8 cellular contexts compared by ENCODE assay signal in the genomic region with DNA sequence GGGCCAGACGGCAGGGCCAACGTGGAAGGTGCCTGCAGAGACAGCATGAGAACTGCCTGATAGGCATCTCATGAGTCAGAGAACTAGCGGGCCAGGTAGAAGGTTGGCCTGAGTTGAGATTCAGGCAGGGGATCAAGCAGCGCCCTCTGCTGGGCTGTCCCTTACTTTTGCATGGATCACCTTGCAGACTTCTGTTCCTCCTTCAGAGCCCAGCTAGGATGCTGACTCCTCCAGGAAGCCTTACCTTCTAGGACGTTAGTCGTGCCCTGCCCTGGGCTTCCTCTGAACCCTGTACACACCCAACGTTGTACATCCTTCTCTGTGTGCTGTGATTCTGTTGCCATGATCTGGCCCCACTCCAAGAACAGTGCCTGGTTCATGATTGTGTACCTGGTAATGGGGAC.
DNase-seq lines count a peak whose midpoint lies in the region; ATAC-seq, FAIRE-seq and TF ChIP-seq lines count a peak whose summit lies in the region.
"Had no signal": no experiment of that assay in that cellular context is flagged by ENCODE, and none has a peak within 500 bp of the region (broad histone marks: within the 10 kb centered on the region; RNA-seq: fewer than 3 reads in every experiment).

No MANE protein-coding gene starts in this region.

- CTCF ChIA-PET in HepG2 (lab: Yijun Ruan, JAX; ENCODE audit: low intra/inter-chr PET ratio, low total read pairs), result no interaction called here

- TF ChIP-seq CTCF in HepG2 (CRISPR knock-in tag; IDR thresholded peaks at IDR 0.05), result peak; percentile 51

- H3K9me3 ChIP-seq in HepG2 (ENCODE audit: low read length), result no peaks in the 10 kb centered on the region

- ATAC-seq in HepG2 (no peak), HG02571 (IDR thresholded peaks at IDR 0.05; ENCODE audit: unreplicated experiment) (no peak)

- DNase-seq in G401 (ENCODE audit: low spot score), result peak; percentile 65
- peak; percentile 21 for DNase-seq in KBM-7
- DNase-seq in amniotic epithelial cell (ENCODE audit: low read depth), result peak; percentile 55
- no peak for DNase-seq in HepG2 (ENCODE audit: low spot score)
- no peak for DNase-seq in NCI-H128 (lab: John Stamatoyannopoulos, UW; ENCODE audit: unreplicated experiment)
- no peak for DNase-seq in NCI-H2107 (lab: John Stamatoyannopoulos, UW)

- POLR2A ChIA-PET in HepG2 (lab: Yijun Ruan, JAX), result no interaction called here

- no peak for TF ChIP-seq RAD21 in HepG2 (CRISPR knock-in tag; IDR thresholded peaks at IDR 0.05)

- H3K27ac ChIP-seq in HepG2 (ENCODE audit: extremely low read length, insufficient read depth, low read length), result no peak overlapping the region

- WGBS in HepG2 (ENCODE audit: low lambda C conversion rate), result 21% methylated on average over 7 of the region's 7 CpGs

- no peak overlapping the region for H3K9ac ChIP-seq in HepG2 (ENCODE audit: insufficient read depth, low read depth, low read length)

- no peak overlapping the region for H2AFZ ChIP-seq in HepG2 (ENCODE audit: low read length)

- peaks cover 4 to 30% of the 10 kb centered on the region in 2 experiments; a peak in 4 of 5 replicates for H3K27me3 ChIP-seq in HepG2 (ENCODE audit: control insufficient read depth in 1 of 2, insufficient read depth in 2 of 2, low read length in 2 of 2)

- FAIRE-seq in HepG2 (lab: Jason Lieb, UNC), result no peak
- FAIRE-seq: islet of Langerhans had no signal

- H3K36me3 ChIP-seq in HepG2 (replicated peaks in 1 of 2; ENCODE audit: control insufficient read depth in 1 of 2, insufficient read depth in 2 of 2, low read length in 2 of 2), result no peaks in the 10 kb centered on the region

- no peaks in the 10 kb centered on the region for H4K20me1 ChIP-seq in HepG2 (ENCODE audit: insufficient read depth, low read length)

- no peak for TF ChIP-seq EP300 in HepG2 (IDR thresholded peaks at IDR 0.05; ENCODE audit: low read depth in 2 of 2, low read length in 2 of 2)
- no peak for TF ChIP-seq EP300 in HepG2 (CRISPR knock-in tag; IDR thresholded peaks at IDR 0.05; ENCODE audit: borderline replicate concordance)

- no peak for TF ChIP-seq POLR2A in HepG2 (IDR thresholded peaks at IDR 0.05; ENCODE audit: insufficient read depth in 1 of 2, low read depth in 2 of 2, low read length in 2 of 2)

- no peak overlapping the region for H3K4me2 ChIP-seq in HepG2 (ENCODE audit: low read depth, low read length)

- H3K79me2 ChIP-seq in HepG2 (ENCODE audit: insufficient read depth, low read length), result no peaks in the 10 kb centered on the region

- no peak overlapping the region for H3K4me3 ChIP-seq in HepG2 (replicated peaks in 1 of 3; ENCODE audit: insufficient read depth in 1 of 3, low read depth in 2 of 3, low read length in 3 of 3)

- in situ Hi-C loops in G401 (cut with HindIII; ENCODE audit: low sequenced_read_pairs), result no loop called here
- in situ Hi-C loops in KBM-7 (cut with MboI; ENCODE audit: low pct_unique_long_range_greater_than_20kb, low sequenced_read_pairs), result no loop called here
- in situ Hi-C loops in HepG2 (cut with HindIII; ENCODE audit: extremely low pct_ligation_motif_present, low pct_unique_long_range_greater_than_20kb), result no loop called here

- no TSS peak for BruUV-seq in HepG2 (replicated peaks; lab: Mats Ljungman, UMichigan)

- intact Hi-C loops in HepG2 (cut with micrococcal nuclease; ENCODE audit: unreplicated experiment), result no loop called here

- H3K4me1 ChIP-seq in HepG2 (ENCODE audit: insufficient read depth, low read length), result 0 out of 2 replicates have a peak, but pooled peaks cover 6% of the 10 kb centered on the region

TF ChIP-seq in HepG2, 621 proteins besides CTCF, POLR2A, EP300 and RAD21:
- TF ChIP-seq ZNF383 (CRISPR knock-in tag; IDR thresholded peaks at IDR 0.05; ENCODE audit: borderline replicate concordance), result no peak
- TF ChIP-seq ZNF775 (CRISPR knock-in tag; IDR thresholded peaks at IDR 0.05; ENCODE audit: borderline replicate concordance), result no peak
- TF ChIP-seq BCL6 (CRISPR knock-in tag; IDR thresholded peaks at IDR 0.05), result no peak
- 0 out of 2 replicates have a peak, but pooled peaks have one; percentile 14 for TF ChIP-seq STAG1 (CRISPR knock-in tag; IDR thresholded peaks at IDR 0.05)
- TF ChIP-seq ZNF33A (CRISPR knock-in tag; IDR thresholded peaks at IDR 0.05; ENCODE audit: borderline replicate concordance), result no peak
- no peak for TF ChIP-seq ZNF543 (CRISPR knock-in tag; IDR thresholded peaks at IDR 0.05)
- TF ChIP-seq ZNF75D (CRISPR knock-in tag; IDR thresholded peaks at IDR 0.05; ENCODE audit: borderline replicate concordance), result no peak
- no peak for TF ChIP-seq ATAD3A (CRISPR knock-in tag; IDR thresholded peaks at IDR 0.05)
- no peak for TF ChIP-seq ZNF20 (CRISPR knock-in tag; IDR thresholded peaks at IDR 0.05)
TF ChIP-seq in HepG2: peak in this region for 1.

Comparison
In these comparisons a context has a peak if more than half of its experiments do, and no peak if none do; other contexts are left out.
1. DNase-seq: peak in G401 (single experiment), KBM-7 (single experiment) and amniotic epithelial cell (single experiment); none in HepG2 (single experiment), NCI-H128 (single experiment) and NCI-H2107 (single experiment).